1 cellular context compared by ENCODE assay signal in the genomic region with DNA sequence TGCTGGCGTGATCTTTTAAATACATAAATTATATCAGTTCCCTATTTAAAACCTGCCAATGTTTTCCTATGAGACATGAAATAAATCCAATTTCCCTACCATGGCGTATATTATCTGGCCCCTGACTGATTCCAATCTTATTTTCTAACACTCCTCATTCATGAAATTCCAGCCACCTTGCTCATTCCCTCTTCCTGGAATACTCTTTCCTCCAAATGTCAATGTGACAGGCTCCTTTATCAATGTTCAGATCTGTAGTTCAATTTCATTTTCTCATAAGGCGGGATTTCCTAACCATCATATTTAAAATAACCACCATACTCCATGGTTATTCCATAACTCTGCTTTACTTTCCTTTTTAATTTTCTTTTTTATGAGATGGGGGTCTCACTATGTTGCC.
TF ChIP-seq lines count a peak whose summit lies in the region.

No MANE protein-coding gene starts in this region.

TF ChIP-seq in GM12878, 131 proteins besides CTCF, POLR2A, EP300 and RAD21:
- TF ChIP-seq DPF2 (IDR thresholded peaks at IDR 0.05) = no peak
